18 cellular contexts compared by ENCODE assay signal in the genomic region with DNA sequence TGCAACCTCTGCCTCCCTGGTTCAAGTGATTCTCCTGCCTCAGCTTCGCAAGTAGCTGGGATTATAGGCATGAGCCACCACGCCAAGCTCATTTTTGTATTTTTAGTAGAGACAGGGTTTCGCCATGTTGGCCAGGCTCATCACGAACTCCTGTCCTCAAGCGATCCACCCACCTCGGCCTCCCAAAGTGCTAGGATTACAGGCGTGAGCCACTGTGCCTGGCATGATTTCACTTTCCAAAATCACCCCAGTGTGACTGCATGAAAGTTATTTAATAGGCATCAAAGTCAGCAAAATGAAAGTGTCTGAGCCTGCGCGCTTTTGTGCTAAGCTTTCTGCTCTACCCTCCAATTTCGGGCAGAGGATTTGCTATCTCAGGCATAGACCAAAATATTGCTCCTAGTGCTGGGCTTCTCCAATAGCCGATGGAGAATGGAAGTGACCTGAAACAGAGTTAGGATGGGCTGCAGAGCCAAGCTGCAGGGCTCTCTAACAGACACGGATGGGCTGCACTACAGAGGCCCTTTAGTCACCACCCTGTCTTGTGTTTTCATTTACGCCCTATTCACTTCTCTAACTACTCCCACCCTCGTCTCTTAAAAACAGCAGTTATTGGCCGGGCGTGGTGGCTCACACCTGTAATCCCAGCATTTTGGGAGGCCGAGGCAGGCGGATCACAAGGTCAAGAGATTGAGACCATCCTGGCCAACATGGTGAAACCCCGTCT. TPM values are rescaled to one million over a fixed set of nuclear protein-coding genes. Genes with fewer than 3 reads are reported as not detected.
A peak's percentile ranks its signal among the peaks of the same experiment; 100 is the strongest.
DNase-seq lines count a peak whose midpoint lies in the region; ATAC-seq and TF ChIP-seq lines count a peak whose summit lies in the region.
"Had no signal": no experiment of that assay in that cellular context is flagged by ENCODE, and none has a peak within 500 bp of the region (broad histone marks: within the 10 kb centered on the region; RNA-seq: fewer than 3 reads in every experiment).

No MANE protein-coding gene starts in this region.

- H4K20me1 ChIP-seq in hepatocyte (ENCODE audit: insufficient read depth, poor library complexity, severe bottlenecking): no peaks in the 10 kb centered on the region

- 96% methylated on average over 19 of the region's 19 CpGs for WGBS in hepatocyte (ENCODE audit: low lambda C conversion rate, missing lambda C conversion rate)

- no peaks in the 10 kb centered on the region for H3K79me2 ChIP-seq in hepatocyte

- no peaks in the 10 kb centered on the region for H3K36me3 ChIP-seq in hepatocyte (replicated peaks; ENCODE audit: insufficient read depth, low read depth)

- no peaks in the 10 kb centered on the region for H3K9me3 ChIP-seq in hepatocyte (ENCODE audit: low read depth)
- H3K9me3 ChIP-seq: A549 had no signal

- no peaks in the 10 kb centered on the region for H3K9me2 ChIP-seq in hepatocyte (replicated peaks; ENCODE audit: insufficient read depth)

- no peaks in the 10 kb centered on the region for H3K27me3 ChIP-seq in hepatocyte

- no peak overlapping the region for H2AFZ ChIP-seq in hepatocyte

- DNase-seq in NCI-H69 (lab: John Stamatoyannopoulos, UW) (peak; percentile 23), hepatocyte (ENCODE audit: low spot score) (no peak), substantia nigra (lab: John Stamatoyannopoulos, UW) (no peak), kidney tubule cell (ENCODE audit: low spot score) (no peak), mucosa of gallbladder (ENCODE audit: low spot score) (no peak)
- DNase-seq: AML-193; CD4-positive, alpha-beta memory T cell; DMS153; DMS79; GDM1; GOT3; H7; HFFc6 had no signal

- H3K4me3 ChIP-seq in hepatocyte: no peak overlapping the region
- H3K4me3 ChIP-seq: A549 had no signal

- no peak for ATAC-seq in GM21723 (IDR thresholded peaks at IDR 0.05; ENCODE audit: unreplicated experiment)
- ATAC-seq in HG02973 (IDR thresholded peaks at IDR 0.05; ENCODE audit: unreplicated experiment): no peak
- ATAC-seq: A549, HCT116 had no signal

- peak overlapping the region; percentile 96 for H3K27ac ChIP-seq in VCaP
- no peak overlapping the region for H3K27ac ChIP-seq in hepatocyte
- peak overlapping the region; percentile 63 for H3K27ac ChIP-seq in substantia nigra (ENCODE audit: low read depth, low read length, poor library complexity, severe bottlenecking)
- H3K27ac ChIP-seq: A549 had no signal

- TF ChIP-seq CTCF in VCaP (conservative IDR thresholded peaks at IDR 0.05): no peak
- TF ChIP-seq CTCF in hepatocyte (IDR thresholded peaks at IDR 0.05; ENCODE audit: poor library complexity): no peak

- H3K4me2 ChIP-seq in hepatocyte: peak overlapping the region; percentile 50
- H3K4me2 ChIP-seq: A549 had no signal

- H3K4me1 ChIP-seq in hepatocyte (ENCODE audit: insufficient read depth): peaks cover 6% of the 10 kb centered on the region
- H3K4me1 ChIP-seq: A549 had no signal

RNA-seq across cellular contexts. Expression of a gene that starts 44.3 kb away (rescaled TPM):
- total RNA-seq in hepatocyte (23.8 and 24.6 TPM in 2 replicates), mucosa of gallbladder (63.7 TPM)
- polyA plus RNA-seq in hepatocyte: 24.0 and 24.3 TPM in 2 replicates
